Comparison of ENCODE assay signal across 18 cellular contexts in the genomic region with DNA sequence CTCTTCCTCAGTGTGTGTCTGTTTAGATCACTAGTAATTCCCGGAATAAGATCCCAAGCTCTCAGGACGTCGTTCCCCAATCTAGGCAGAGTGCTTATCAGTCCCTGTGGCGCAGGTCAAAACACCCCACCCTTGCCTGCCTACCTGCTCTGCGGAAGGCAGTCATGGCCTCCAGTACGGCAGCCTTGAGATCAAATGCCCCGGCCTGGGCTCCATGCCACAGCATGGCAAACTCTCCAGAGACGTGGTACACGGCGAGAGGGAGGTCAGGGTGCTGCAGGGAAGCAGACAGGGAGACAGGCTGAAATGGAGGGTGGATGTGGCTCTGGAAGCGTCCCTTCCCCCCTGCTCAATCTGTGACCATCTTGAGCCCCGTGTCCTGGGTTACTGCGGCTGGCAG. TPM values are rescaled to one million over a fixed set of nuclear protein-coding genes. Genes with fewer than 3 reads are reported as not detected.
DNase-seq lines count a peak whose midpoint lies in the region; ATAC-seq and TF ChIP-seq lines count a peak whose summit lies in the region.
"Had no signal": no experiment of that assay in that cellular context is flagged by ENCODE, and none has a peak within 500 bp of the region (broad histone marks: within the 10 kb centered on the region; RNA-seq: fewer than 3 reads in every experiment).

No MANE protein-coding gene starts in this region.

- H3K9me3 ChIP-seq in hepatocyte (ENCODE audit: low read depth): no peaks in the 10 kb centered on the region
- H3K9me3 ChIP-seq in mucosa of rectum (ENCODE audit: control insufficient read depth in 2 of 2, low read length in 2 of 2): no peaks in the 10 kb centered on the region
- H3K9me3 ChIP-seq in transverse colon: no peaks in the 10 kb centered on the region
- no peaks in the 10 kb centered on the region for H3K9me3 ChIP-seq in mammary epithelial cell (replicated peaks; ENCODE audit: insufficient read depth, low read length)
- H3K9me3 ChIP-seq: BLaER1 treated with 17β-estradiol and CSF1 and Interleukin-3, amounts not matched to agents 10 nM and 100 nM; HAP-1 had no signal

- H3K27ac ChIP-seq in VCaP (0 out of 2 replicates have a peak overlapping the region, but pooled peaks have one; percentile 71), hepatocyte (peak overlapping the region; percentile 83), mucosa of rectum (ENCODE audit: low read depth in 2 of 2, low read length in 2 of 2) (peak overlapping the region; percentile 86 to 88), transverse colon (peak overlapping the region; percentile 81 to 91 (median 88)), mammary epithelial cell (ENCODE audit: insufficient read depth, low read depth, low read length) (no peak overlapping the region)

- dilution Hi-C loops in mammary epithelial cell (cut with HindIII; ENCODE audit: low sequenced_read_pairs): no loop called here

- 79% methylated on average over 13 of the region's 13 CpGs for WGBS in hepatocyte (ENCODE audit: low lambda C conversion rate, missing lambda C conversion rate)
- WGBS in transverse colon (ENCODE audit: low coverage in 1 of 2), 2 donors: 51% methylated on average over 13 of the region's 13 CpGs; no CpG with 5 or more reads in 1 of the 2 donors
- WGBS in mammary epithelial cell (ENCODE audit: low coverage, missing lambda C conversion rate): 97% methylated on average over 12 of the region's 13 CpGs

- H3K79me2 ChIP-seq in hepatocyte (no peaks in the 10 kb centered on the region), mammary epithelial cell (ENCODE audit: insufficient read depth, low read length) (no peaks in the 10 kb centered on the region)

- no peaks in the 10 kb centered on the region for H4K20me1 ChIP-seq in hepatocyte (ENCODE audit: insufficient read depth, poor library complexity, severe bottlenecking)
- no peaks in the 10 kb centered on the region for H4K20me1 ChIP-seq in mammary epithelial cell (ENCODE audit: insufficient read depth, low read length)
- H4K20me1 ChIP-seq: BLaER1 treated with 17β-estradiol and CSF1 and Interleukin-3, amounts not matched to agents 10 nM and 100 nM had no signal

- no peak for DNase-seq in hepatocyte (ENCODE audit: low spot score)
- DNase-seq in transverse colon: peak; percentile 62
- DNase-seq in mammary epithelial cell: no peak
- DNase-seq in inferior parietal cortex (ENCODE audit: extremely low spot score): no peak
- DNase-seq: CD8-positive, alpha-beta T cell; DMS79 treated with DMSO at 0.1 percent for 48 hours; NCI-H1105; NCI-H2081; NCI-H2171 treated with DMSO at 0.1 percent for 48 hours; NCI-H446 treated with DMSO at 0.1 percent for 48 hours had no signal

- no peak for TF ChIP-seq EP300 in transverse colon (IDR thresholded peaks at IDR 0.05; ENCODE audit: low read depth)

- ATAC-seq in GM21526 (IDR thresholded peaks at IDR 0.05; ENCODE audit: low FRiP score, unreplicated experiment) (no peak), GM19455 (IDR thresholded peaks at IDR 0.05; ENCODE audit: unreplicated experiment) (no peak)
- ATAC-seq: CD8-positive, alpha-beta T cell; Panc1; Right ventricle myocardium inferior had no signal

- no peak for TF ChIP-seq CTCF in VCaP (conservative IDR thresholded peaks at IDR 0.05)
- no peak for TF ChIP-seq CTCF in hepatocyte (IDR thresholded peaks at IDR 0.05; ENCODE audit: poor library complexity)
- TF ChIP-seq CTCF in transverse colon (IDR thresholded peaks at IDR 0.05): no peak
- no peak for TF ChIP-seq CTCF in mammary epithelial cell (conservative IDR thresholded peaks at IDR 0.05 in 1 of 2, IDR thresholded peaks at IDR 0.05 in 1 of 2; ENCODE audit: extremely low read depth in 1 of 2, insufficient read depth in 1 of 2, low read depth in 1 of 2, low read length in 2 of 2)

- no peaks in the 10 kb centered on the region for H3K9me2 ChIP-seq in hepatocyte (replicated peaks; ENCODE audit: insufficient read depth)

- H3K27me3 ChIP-seq in hepatocyte (no peaks in the 10 kb centered on the region), mucosa of rectum (ENCODE audit: control insufficient read depth in 2 of 2, insufficient read depth in 2 of 2, low read length in 2 of 2) (no peaks in the 10 kb centered on the region), transverse colon (no peaks in the 10 kb centered on the region), mammary epithelial cell (ENCODE audit: insufficient read depth, low read length) (no peaks in the 10 kb centered on the region)
- H3K27me3 ChIP-seq: BLaER1 treated with 17β-estradiol and CSF1 and Interleukin-3, amounts not matched to agents 10 nM and 100 nM had no signal

- BruUV-seq in mammary epithelial cell (replicated peaks; lab: Mats Ljungman, UMichigan): no TSS peak

- H3K4me3 ChIP-seq in hepatocyte (no peak overlapping the region), mucosa of rectum (ENCODE audit: low read length in 2 of 2) (peak overlapping the region in 1 of 2 donors; percentile 15), transverse colon (no peak overlapping the region), mammary epithelial cell (replicated peaks in 1 of 3; ENCODE audit: insufficient read depth in 1 of 3, low read depth in 2 of 3, low read length in 3 of 3) (no peak overlapping the region)
- H3K4me3 ChIP-seq: BLaER1 treated with 17β-estradiol and CSF1 and Interleukin-3, amounts not matched to agents 10 nM and 100 nM; HAP-1 had no signal

- H3K4me1 ChIP-seq in hepatocyte (ENCODE audit: insufficient read depth): peaks cover 25% of the 10 kb centered on the region
- H3K4me1 ChIP-seq in mucosa of rectum (ENCODE audit: control insufficient read depth in 2 of 2, insufficient read depth in 2 of 2, low read length in 2 of 2): peaks cover 32 to 35% of the 10 kb centered on the region in 2 donors
- H3K4me1 ChIP-seq in transverse colon: peaks cover 8 to 39% (median 33%) of the 10 kb centered on the region in 4 donors
- no peaks in the 10 kb centered on the region for H3K4me1 ChIP-seq in mammary epithelial cell (ENCODE audit: insufficient read depth, low read length)
- H3K4me1 ChIP-seq: HAP-1 had no signal

- peak overlapping the region in 1 of 2 donors; percentile 52 for H3K9ac ChIP-seq in mucosa of rectum (ENCODE audit: low read depth in 1 of 2, low read length in 2 of 2)
- H3K9ac ChIP-seq in mammary epithelial cell (ENCODE audit: insufficient read depth, low read length): no peak overlapping the region

- H3K36me3 ChIP-seq in hepatocyte (replicated peaks; ENCODE audit: insufficient read depth, low read depth) (no peaks in the 10 kb centered on the region), mucosa of rectum (ENCODE audit: control insufficient read depth in 2 of 2, insufficient read depth in 2 of 2, low read length in 2 of 2) (peaks cover 36 to 59% of the 10 kb centered on the region in 2 donors), transverse colon (peaks cover 0 to 28% (median 4%) of the 10 kb centered on the region in 4 donors), mammary epithelial cell (ENCODE audit: insufficient read depth, low read length) (no peaks in the 10 kb centered on the region)

- H3K4me2 ChIP-seq in hepatocyte (no peak overlapping the region), mammary epithelial cell (ENCODE audit: insufficient read depth, low read depth, low read length) (no peak overlapping the region)

- H2AFZ ChIP-seq in hepatocyte: no peak overlapping the region
- H2AFZ ChIP-seq in mammary epithelial cell (ENCODE audit: low read depth, low read length): no peak overlapping the region

- CTCF ChIA-PET in mammary epithelial cell (lab: Charles Lee; ENCODE audit: low non-redundant PET): no interaction called here

- no peak for TF ChIP-seq POLR2A in transverse colon (IDR thresholded peaks at IDR 0.05)

- in situ Hi-C loops in transverse colon (cut with MboI; ENCODE audit: low pct_ligation_motif_present in 1 of 4, low pct_unique_long_range_greater_than_20kb in 1 of 4, low sequenced_read_pairs in 3 of 4): no loop called here
- in situ Hi-C loops in mammary epithelial cell (cut with MboI; ENCODE audit: low sequenced_read_pairs in 2 of 2): no loop called here

- intact Hi-C loops in transverse colon (cut with DNase I; ENCODE audit: low total_unique reads): no loop called here
- intact Hi-C loops in mammary epithelial cell (cut with micrococcal nuclease): no loop called here

RNA-seq across cellular contexts. Expression of gene HDHD3, which starts 12.0 kb away (rescaled TPM):
- total RNA-seq in hepatocyte (96.8 and 98.7 TPM in 2 replicates), transverse colon (100 to 1,000 TPM; 156 to 269 (median 237) TPM), mammary epithelial cell (10 to 100 TPM; 12.3 to 14.6 TPM)
- polyA plus RNA-seq in hepatocyte (94.9 and 110 TPM in 2 replicates), mammary epithelial cell (15.9 TPM)
- polyA minus RNA-seq in mammary epithelial cell: 19.3 TPM

RNA-seq across cellular contexts. Expression of gene ALAD, which starts 12.3 kb away (rescaled TPM):
- 27.1 and 27.8 TPM in 2 replicates for total RNA-seq in hepatocyte
- 31.5 and 43.8 TPM in 2 replicates for polyA plus RNA-seq in hepatocyte
- total RNA-seq in transverse colon: 100 to 1,000 TPM in 1 of 4 donors, 10 to 100 TPM in 3; 18.5 to 107 (median 63.0) TPM
- 10 to 100 TPM; 10.2 to 14.5 TPM for total RNA-seq in mammary epithelial cell
- polyA plus RNA-seq in mammary epithelial cell: 5.5 TPM
- polyA minus RNA-seq in mammary epithelial cell: 2.2 TPM

RNA-seq across cellular contexts. Expression of gene POLE3, which starts 21.6 kb away (rescaled TPM):
- total RNA-seq in hepatocyte (32.5 and 35.3 TPM in 2 replicates), transverse colon (10 to 100 TPM in 3 of 4 donors, 1 to 10 TPM in 1; 4.2 to 58.7 (median 24.4) TPM), mammary epithelial cell (10 to 100 TPM; 42.8 to 50.2 TPM)
- polyA plus RNA-seq in hepatocyte (35.1 and 36.8 TPM in 2 replicates), mammary epithelial cell (79.6 TPM)
- polyA minus RNA-seq in mammary epithelial cell: 39.5 TPM

RNA-seq across cellular contexts. Expression of gene C9orf43, which starts 21.7 kb away (rescaled TPM):
- total RNA-seq in hepatocyte: 0.36 and 0.53 TPM in 2 replicates
- polyA plus RNA-seq in hepatocyte: 0.07 and 0.69 TPM in 2 replicates
- under 1 TPM in 1 of 4 donors, not detected in 3; 0.75 TPM for total RNA-seq in transverse colon
- under 1 TPM; 0.56 to 0.83 TPM for total RNA-seq in mammary epithelial cell
- polyA plus RNA-seq in mammary epithelial cell: 1.0 TPM
- not detected for polyA minus RNA-seq in mammary epithelial cell

RNA-seq across cellular contexts. Expression of gene BSPRY, which starts 39.5 kb away (rescaled TPM):
- 4.8 and 6.1 TPM in 2 replicates for total RNA-seq in hepatocyte
- polyA plus RNA-seq in hepatocyte: 12.0 TPM in 2 replicates
- 10 to 100 TPM in 3 of 4 donors, 1 to 10 TPM in 1; 9.0 to 36.8 (median 26.8) TPM for total RNA-seq in transverse colon
- total RNA-seq in mammary epithelial cell: under 1 TPM; 0.16 to 0.17 TPM
- 0.90 TPM for polyA plus RNA-seq in mammary epithelial cell
- not detected for polyA minus RNA-seq in mammary epithelial cell
- total RNA-seq: CD8-positive, alpha-beta T cell had no signal
